Comparison of ENCODE assay signal across 8 cellular contexts in the genomic region with DNA sequence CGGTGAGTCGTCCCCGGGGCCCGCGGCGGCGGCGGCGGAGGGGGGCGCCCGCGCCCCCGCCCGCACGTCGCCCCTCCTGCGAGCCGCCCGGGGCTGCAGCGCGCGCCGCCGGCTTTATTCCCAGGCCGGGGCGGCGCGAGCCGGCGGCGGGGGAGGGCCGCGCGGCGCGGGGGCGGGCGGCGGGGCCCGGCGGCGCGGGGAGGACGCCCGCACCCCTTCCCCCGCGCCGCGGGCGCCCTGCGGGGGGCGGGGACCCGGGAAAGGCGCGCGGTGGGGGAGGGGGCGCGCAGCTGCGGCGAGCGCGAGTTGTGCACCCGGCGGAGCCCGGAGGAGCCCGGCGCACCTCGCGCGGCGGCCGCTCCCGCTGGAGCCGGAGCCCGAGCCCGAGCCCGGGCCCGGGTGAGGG. TPM values are rescaled to one million over a fixed set of nuclear protein-coding genes. Genes with fewer than 3 reads are reported as not detected.
DNase-seq lines count a peak whose midpoint lies in the region; ATAC-seq and TF ChIP-seq lines count a peak whose summit lies in the region.

No MANE protein-coding gene starts in this region.

- H3K9me3 Mint-ChIP-seq in neural progenitor cell, result no peaks in the 10 kb centered on the region

- peaks cover 14% of the 10 kb centered on the region for H3K36me3 Mint-ChIP-seq in neural progenitor cell

- peaks cover 48% of the 10 kb centered on the region for H4K20me1 ChIP-seq in neural progenitor cell (ENCODE audit: low read depth)

- H3K27ac ChIP-seq in SJSA1 (peak overlapping the region; percentile 49; the same call in 1 of the 2 replicates), epithelial cell of prostate (peak overlapping the region; percentile 95), neural progenitor cell (peak overlapping the region; percentile 70)

- peak overlapping the region; percentile 100 for H3K4me2 ChIP-seq in neural progenitor cell

- DNase-seq in NCI-H1417 (lab: John Stamatoyannopoulos, UW) (peak in 2 of 3 experiments; percentile 66 to 68), NCI-H1417 treated with DMSO at 0.1 percent for 48 hours (lab: John Stamatoyannopoulos, UW) (no peak), SJSA1 (ENCODE audit: low read depth in 1 of 2, low spot score in 2 of 2) (no peak), epithelial cell of prostate (ENCODE audit: low read depth, low spot score) (no peak), neural progenitor cell (ENCODE audit: low spot score) (peak; percentile 57), DMS79 treated with DMSO at 0.1 percent for 48 hours (lab: John Stamatoyannopoulos, UW) (no peak)

- no peak overlapping the region for H2AFZ ChIP-seq in neural progenitor cell (replicated peaks)

- H3K27me3 Mint-ChIP-seq in neural progenitor cell (ENCODE audit: insufficient read depth, low read depth), result peaks cover 4% of the 10 kb centered on the region

- H3K9ac ChIP-seq in neural progenitor cell, result peak overlapping the region; percentile 91

- H3K36me3 ChIP-seq in SJSA1 (peaks cover 28% of the 10 kb centered on the region), neural progenitor cell (peaks cover 11% of the 10 kb centered on the region)

- H3K4me3 Mint-ChIP-seq in neural progenitor cell, result no peak overlapping the region

- TF ChIP-seq CTCF in neural progenitor cell (IDR thresholded peaks at IDR 0.05), result no peak

- H3K4me3 ChIP-seq in SJSA1 (peak overlapping the region; percentile 81), neural progenitor cell (peak overlapping the region; percentile 99)

- peak; percentile 15 for ATAC-seq in HG02678 (IDR thresholded peaks at IDR 0.05; ENCODE audit: unreplicated experiment)
- no peak for ATAC-seq in GM21367 (IDR thresholded peaks at IDR 0.05; ENCODE audit: unreplicated experiment)

- peaks cover 74% of the 10 kb centered on the region for H3K79me2 ChIP-seq in neural progenitor cell (ENCODE audit: low read depth)

- H3K9me3 ChIP-seq in SJSA1 (replicated peaks), result no peaks in the 10 kb centered on the region
- no peaks in the 10 kb centered on the region for H3K9me3 ChIP-seq in neural progenitor cell (ENCODE audit: low read depth)

- no peaks in the 10 kb centered on the region for H3K27me3 ChIP-seq in SJSA1 (replicated peaks)
- no peaks in the 10 kb centered on the region for H3K27me3 ChIP-seq in neural progenitor cell

- H3K4me1 ChIP-seq in SJSA1 (replicated peaks) (peaks cover 31% of the 10 kb centered on the region), neural progenitor cell (peaks cover 43% of the 10 kb centered on the region)

- peaks cover 45% of the 10 kb centered on the region for H3K4me1 Mint-ChIP-seq in neural progenitor cell

- H3K27ac Mint-ChIP-seq in neural progenitor cell, result no peak overlapping the region

- peaks cover 83% of the 10 kb centered on the region for H3F3A ChIP-seq in neural progenitor cell (ENCODE audit: low read depth)

RNA-seq across cellular contexts. Expression of gene HMGA1, which starts 0.6 kb away (rescaled TPM):
- total RNA-seq in SJSA1 (2014; rRNA removed; shearing (Covaris generic)), result 31.7 and 48.4 TPM in 2 replicates
- total RNA-seq in neural progenitor cell (ENCODE audit: low replicate concordance), result 417 and 1,058 TPM in 2 replicates

RNA-seq across cellular contexts. Expression of gene SMIM29, which starts 11.5 kb away (rescaled TPM):
- total RNA-seq in SJSA1 (2014; rRNA removed; shearing (Covaris generic)), result 24.5 and 53.9 TPM in 2 replicates
- total RNA-seq in neural progenitor cell (ENCODE audit: low replicate concordance), result 2.4 and 8.9 TPM in 2 replicates

Comparison
In these comparisons a context has a peak if more than half of its experiments do, and no peak if none do; other contexts are left out.
1. DNase-seq: peak in NCI-H1417 (2 of 3) and neural progenitor cell (single experiment); none in NCI-H1417 treated with DMSO at 0.1 percent for 48 hours (single experiment), SJSA1 (0 of 2), epithelial cell of prostate (single experiment) and DMS79 treated with DMSO at 0.1 percent for 48 hours (single experiment).
2. Peak in every context shown above with its lines, with median percentiles within 50 percentile points of each other: H3K27ac ChIP-seq.